ENCODE assay signal across 8 cellular contexts in the genomic region with DNA sequence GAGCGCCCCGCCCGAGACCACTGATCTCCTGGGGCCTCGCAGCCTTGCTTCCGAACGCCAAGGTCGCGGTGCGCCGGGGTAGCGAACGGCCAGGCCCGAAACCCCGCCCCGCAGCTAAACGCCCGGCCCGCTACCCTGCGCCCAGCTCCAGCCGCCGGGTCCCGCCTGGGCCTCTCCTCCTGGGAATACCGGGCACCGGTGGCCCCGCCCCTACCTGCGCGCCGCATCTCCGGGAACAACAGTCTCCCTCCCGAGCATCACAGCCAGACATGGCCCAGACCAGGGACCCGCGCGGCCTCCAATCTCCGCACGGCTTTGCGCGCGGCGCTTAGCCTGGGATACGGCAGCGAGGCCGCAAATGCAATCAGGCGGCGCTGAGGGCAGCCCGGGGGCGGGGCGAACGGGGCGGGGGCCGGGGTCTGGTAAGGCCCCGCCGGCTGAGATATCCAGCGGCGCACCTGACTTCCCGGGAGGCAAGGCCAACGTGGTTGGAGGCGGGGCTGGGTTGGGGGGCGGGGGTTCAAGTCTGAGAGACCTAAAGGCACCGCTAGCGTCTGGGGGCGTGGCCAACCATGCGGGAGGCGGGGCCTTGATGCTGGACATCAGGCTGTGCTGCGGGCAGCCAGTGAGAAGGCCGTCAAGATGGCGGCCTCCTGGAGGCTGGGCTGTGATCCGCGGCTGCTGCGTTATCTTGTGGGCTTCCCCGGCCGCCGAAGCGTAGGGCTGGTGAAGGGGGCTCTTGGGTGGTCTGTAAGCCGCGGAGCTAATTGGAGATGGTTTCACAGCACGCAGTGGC. TPM values are rescaled to one million over a fixed set of nuclear protein-coding genes. Genes with fewer than 3 reads are reported as not detected.
DNase-seq lines count a peak whose midpoint lies in the region; ATAC-seq and TF ChIP-seq lines count a peak whose summit lies in the region.

A gene with protein sequence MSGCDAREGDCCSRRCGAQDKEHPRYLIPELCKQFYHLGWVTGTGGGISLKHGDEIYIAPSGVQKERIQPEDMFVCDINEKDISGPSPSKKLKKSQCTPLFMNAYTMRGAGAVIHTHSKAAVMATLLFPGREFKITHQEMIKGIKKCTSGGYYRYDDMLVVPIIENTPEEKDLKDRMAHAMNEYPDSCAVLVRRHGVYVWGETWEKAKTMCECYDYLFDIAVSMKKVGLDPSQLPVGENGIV (minus strand): TSS at position 366 of the 796 bp plus-strand sequence. CDS start 95 bp downstream, at position 271.
PDHX (plus strand) TSS at position 605 of the 796 bp plus-strand sequence; CDS start at position 643, 38 bp downstream.

- peak within 1 kb of the TSS; percentile 83 for H3K27ac ChIP-seq in PC-9

- no peak for TF ChIP-seq CTCF in PC-9 (conservative IDR thresholded peaks at IDR 0.05)
- no peak for TF ChIP-seq CTCF in epithelial cell of proximal tubule (conservative IDR thresholded peaks at IDR 0.05; ENCODE audit: low read depth, low read length)

- CTCF ChIA-PET in PC-9 (lab: Charles Lee): interaction anchor here (0.6 kb wide), 1 partner anchor 10 kb away, joined by 3 read pairs; no protein-coding TSS in a partner anchor

- POLR2A ChIA-PET in PC-9 (lab: Charles Lee; ENCODE audit: unreplicated experiment): interaction anchor here (0.6 to 0.9 kb wide), 5 partner anchors 18 to 537 kb away, joined by 3 to 9 read pairs (median 7); no protein-coding TSS in a partner anchor

- 0 out of 2 replicates have a peak, but pooled peaks cover 4% of the 10 kb centered on the region for H3K36me3 ChIP-seq in PC-9 (ENCODE audit: low read depth)

- H3K4me2 ChIP-seq in PC-9: peak within 1 kb of the TSS; percentile 97

- intact Hi-C loops in PC-9 (cut with micrococcal nuclease; ENCODE audit: unreplicated experiment): loop anchor here (2.0 to 10.0 kb wide), 3 partner anchors 167 to 811 kb away; partner anchors contain the start of genes FJX1 and NAT10

- in situ Hi-C loops in KBM-7 (cut with MboI; ENCODE audit: low pct_unique_long_range_greater_than_20kb, low sequenced_read_pairs): no loop called here

- BruUV-seq in PC-9 (replicated peaks; lab: Mats Ljungman, UMichigan): no TSS peak

- H3K79me2 ChIP-seq in PC-9 (ENCODE audit: low read depth): peaks cover 71% of the 10 kb centered on the region

- H3K9me2 ChIP-seq in PC-9 (ENCODE audit: insufficient read depth): no peaks in the 10 kb centered on the region

- H3K4me3 ChIP-seq in PC-9 (peak within 1 kb of the TSS; percentile 74), epithelial cell of proximal tubule (ENCODE audit: low read depth, low read length) (peak within 1 kb of the TSS; percentile 79)

- no peaks in the 10 kb centered on the region for H3K9me3 ChIP-seq in PC-9 (ENCODE audit: insufficient read depth, low read depth)

- DNase-seq in DMS53 treated with DMSO at 0.1 percent for 48 hours (lab: John Stamatoyannopoulos, UW; ENCODE audit: unreplicated experiment): peak; percentile 75
- peak; percentile 94 for DNase-seq in KBM-7
- DNase-seq in PC-9: peak; percentile 98 to 99
- peak; percentile 97 for DNase-seq in activated T-cell treated with anti-CD3 and anti-CD28 coated beads, Interleukin-2, amount 50 U/mL, for 1 hour
- DNase-seq in epithelial cell of proximal tubule (ENCODE audit: low read depth): peak; percentile 70
- DNase-seq in mucosa of gallbladder (ENCODE audit: low spot score): peak; percentile 100
- DNase-seq in stimulated activated CD8-positive, alpha-beta memory T cell treated with anti-CD3 and anti-CD28 coated beads, Interleukin-4, amount 100 ng/mL, for 24 hours (ENCODE audit: low read depth): peak; percentile 99

- H3K27me3 ChIP-seq in PC-9 (ENCODE audit: insufficient read depth, low read depth): no peaks in the 10 kb centered on the region

- no peaks in the 10 kb centered on the region for H4K20me1 ChIP-seq in PC-9 (ENCODE audit: insufficient read depth)

- peak; percentile 95 for ATAC-seq in GM21723 (IDR thresholded peaks at IDR 0.05; ENCODE audit: unreplicated experiment)

- H3F3A ChIP-seq in PC-9 (ENCODE audit: insufficient read depth, low read depth): peaks cover 10% of the 10 kb centered on the region; the same call in 1 of the 2 replicates

- peak within 1 kb of the TSS; percentile 96 for H2AFZ ChIP-seq in PC-9

- H3K4me1 ChIP-seq in PC-9 (replicated peaks; ENCODE audit: insufficient read depth): peaks cover 26% of the 10 kb centered on the region

RNA-seq across cellular contexts. Expression of the first gene that starts in this region (rescaled TPM):
- 34.1 and 41.0 TPM in 2 replicates for total RNA-seq in PC-9 (2021)
- total RNA-seq in epithelial cell of proximal tubule: 21.6 and 26.0 TPM in 2 replicates
- 48.8 TPM for total RNA-seq in mucosa of gallbladder

RNA-seq across cellular contexts. Expression of gene PDHX, which starts in this region (rescaled TPM):
- total RNA-seq in PC-9 (2021): 44.7 and 47.0 TPM in 2 replicates
- total RNA-seq in epithelial cell of proximal tubule: 19.3 and 26.1 TPM in 2 replicates
- 40.4 TPM for total RNA-seq in mucosa of gallbladder

Comparison
In these comparisons a context has a peak if more than half of its experiments do, and no peak if none do; other contexts are left out.
1. Peak in every context shown above with its lines: DNase-seq, ATAC-seq, H3K4me3 ChIP-seq and H3K27ac ChIP-seq.